29 cellular contexts compared by ENCODE assay signal in the genomic region with DNA sequence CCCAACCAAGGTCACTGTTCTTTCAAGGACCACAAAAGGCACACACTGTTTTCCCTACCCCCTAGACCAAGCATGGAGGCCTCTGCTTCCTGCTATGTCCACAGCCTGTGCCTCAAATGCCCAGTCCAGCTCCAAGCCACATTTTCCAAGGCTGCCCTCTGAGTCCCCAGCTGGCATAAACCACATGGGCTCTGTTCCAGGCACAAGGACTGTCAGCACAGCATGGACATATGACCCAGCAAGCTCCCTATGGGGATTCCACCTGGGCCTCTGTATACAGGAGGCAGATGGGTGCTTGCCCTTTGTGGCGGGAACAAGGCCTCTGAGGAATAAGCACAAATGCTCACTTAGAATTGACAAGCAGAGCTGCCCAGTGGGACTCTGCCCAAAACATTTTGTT.
"Had no signal": no experiment of that assay in that cellular context is flagged by ENCODE, and none has a peak within 500 bp of the region (broad histone marks: within the 10 kb centered on the region; RNA-seq: fewer than 3 reads in every experiment).

No MANE protein-coding gene starts in this region.

- H3K9me3 ChIP-seq: pancreas, prostate gland, thoracic aorta had no signal

- DNase-seq: hypothalamus; immature natural killer cell; kidney; left colon; left lung; lower lobe of right lung; mammary epithelial cell; mesenchymal stem cell; naive B cell; natural killer cell; nephron progenitor cell; pancreas; posterior cingulate gyrus; retina; right cardiac atrium; stimulated activated CD4-positive, alpha-beta T cell treated with anti-CD3 and anti-CD28 coated beads, Interleukin-12 subunit alpha, Interleukin-12 subunit beta, amount 100 ng/mL, for 4 hours; stimulated activated CD4-positive, alpha-beta T cell treated with anti-CD3 and anti-CD28 coated beads, Interleukin-15, amount 100 ng/mL, for 24 hours; stimulated activated CD4-positive, alpha-beta T cell treated with anti-CD3 and anti-CD28 coated beads, Interleukin-2, amount 100 ng/mL, for 24 hours; stimulated activated CD4-positive, alpha-beta T cell treated with anti-CD3 and anti-CD28 coated beads, Interleukin-4, amount 100 ng/mL, for 1 hour; stimulated activated naive CD4-positive, alpha-beta T cell; tibial artery; trophoblast cell; upper lobe of right lung had no signal

- H3K4me3 Mint-ChIP-seq: immature natural killer cell; natural killer cell; nephron progenitor cell; stimulated activated naive CD8-positive, alpha-beta T cell treated with anti-CD3 and anti-CD28 coated beads, Interleukin-15, Interleukin-2, amounts not matched to agents 100 ng/mL and 50 ng/mL, for 24 hours had no signal

- H3K4me3 ChIP-seq: left lung, lower lobe of right lung, pancreas, prostate gland, skin epidermis, suprapubic skin, thoracic aorta, tibial artery, upper lobe of right lung had no signal

- H3K36me3 Mint-ChIP-seq: immature natural killer cell, natural killer cell had no signal

- H3K4me1 ChIP-seq: left lung, lower lobe of right lung, pancreas, prostate gland, suprapubic skin, tibial artery, upper lobe of right lung had no signal

- H3K27ac Mint-ChIP-seq: immature natural killer cell; naive B cell; natural killer cell; nephron progenitor cell; stimulated activated naive CD8-positive, alpha-beta T cell treated with anti-CD3 and anti-CD28 coated beads, Interleukin-15, Interleukin-2, amounts not matched to agents 100 ng/mL and 50 ng/mL, for 24 hours had no signal

- H3K27ac ChIP-seq: left lung, lower lobe of right lung, pancreas, prostate gland, skin epidermis, suprapubic skin, thoracic aorta, tibial artery, upper lobe of right lung had no signal

- H3K36me3 ChIP-seq: left lung, lower lobe of right lung, pancreas, prostate gland, suprapubic skin, thoracic aorta, upper lobe of right lung had no signal

- H3K27me3 Mint-ChIP-seq: stimulated activated naive CD8-positive, alpha-beta T cell treated with anti-CD3 and anti-CD28 coated beads, Interleukin-15, Interleukin-2, amounts not matched to agents 100 ng/mL and 50 ng/mL, for 24 hours had no signal

- H3K4me1 Mint-ChIP-seq: immature natural killer cell, naive B cell, natural killer cell, nephron progenitor cell had no signal

- ATAC-seq: left colon, left lung, lower lobe of right lung, natural killer cell, pancreas, right cardiac atrium, sciatic nerve, upper lobe of right lung had no signal
